Comparison of ENCODE assay signal across 8 cellular contexts in the genomic region with DNA sequence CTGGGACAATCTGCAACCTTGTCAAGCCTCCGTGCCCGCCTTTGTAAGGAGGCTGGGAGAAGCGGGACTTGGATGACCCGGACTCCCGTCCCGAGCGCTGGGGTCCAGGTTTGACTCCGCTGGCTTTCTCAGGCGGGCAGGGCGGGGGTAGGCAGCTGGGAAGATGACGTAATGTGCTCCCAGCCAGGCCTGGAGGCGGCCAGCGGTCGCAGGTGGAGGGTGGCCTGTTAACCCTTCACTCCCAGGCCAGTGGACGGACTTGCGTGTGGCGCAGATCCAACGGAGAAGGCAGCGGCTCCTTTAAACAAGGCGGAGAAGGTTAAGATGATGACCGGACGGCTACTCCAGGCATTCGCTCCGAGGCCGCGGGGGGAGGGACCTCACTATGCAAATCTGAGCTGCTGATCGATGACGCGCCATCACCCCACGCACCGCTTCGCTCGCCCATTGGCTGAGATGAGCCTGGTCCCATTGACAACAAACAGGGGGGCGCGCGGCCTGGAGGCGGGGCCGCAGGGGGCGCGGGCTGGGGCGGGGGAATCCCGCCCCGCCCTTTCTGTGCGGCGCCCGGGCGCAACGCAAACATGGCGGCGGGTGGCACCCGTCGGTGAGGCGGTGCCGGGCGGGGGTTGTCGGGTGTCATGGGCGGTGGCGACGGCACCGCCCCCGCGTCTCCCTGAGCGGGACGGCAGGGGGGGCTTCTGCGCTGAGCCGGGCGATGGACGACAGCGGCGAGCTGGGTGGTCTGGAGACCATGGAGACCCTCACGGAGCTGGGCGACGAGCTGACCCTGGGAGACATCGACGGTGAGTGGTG. TPM values are rescaled to one million over a fixed set of nuclear protein-coding genes. Genes with fewer than 3 reads are reported as not detected.
DNase-seq lines count a peak whose midpoint lies in the region; ATAC-seq, FAIRE-seq and TF ChIP-seq lines count a peak whose summit lies in the region.

A gene (plus strand): TSS at position 553 of the 816 bp plus-strand sequence. CDS start 166 bp downstream, at position 719.

- peak within 1 kb of the TSS; percentile 100 for H3K4ac ChIP-seq in trophoblast cell (ENCODE audit: low read depth, low read length)

- H4K91ac ChIP-seq in trophoblast cell (ENCODE audit: low read depth, low read length), result peak within 1 kb of the TSS; percentile 100

- in situ Hi-C loops in transverse colon (cut with MboI; ENCODE audit: low pct_ligation_motif_present in 1 of 4, low pct_unique_long_range_greater_than_20kb in 1 of 4, low sequenced_read_pairs in 3 of 4), result no loop called here

- H3K4me3 Mint-ChIP-seq in T-cell, result peak within 1 kb of the TSS; percentile 88 to 96 (median 93)

- WGBS in adipose tissue, 3 donors, result 0 to 1% (median 1%) methylated on average over 62 to 75 of the region's 75 CpGs
- WGBS in trophoblast cell (ENCODE audit: extremely low coverage, insufficient coverage, insufficient read length), result no CpG with 5 or more reads among the region's 75 CpGs
- 1% methylated on average over 56 of the region's 75 CpGs; no CpG with 5 or more reads in 1 of the 2 donors for WGBS in transverse colon (ENCODE audit: low coverage in 1 of 2), 2 donors

- CTCF ChIA-PET in T-cell (lab: Charles Lee), result interaction anchor here in 1 of 2 donors (0.6 to 1.8 kb wide), 12 partner anchors 10 to 114 kb away, joined by 3 to 8 read pairs (median 4); a partner anchor contains a TSS

- peak within 1 kb of the TSS; percentile 96 for H3K4me3 ChIP-seq in trophoblast cell (ENCODE audit: low read depth, low read length)
- peak within 1 kb of the TSS; percentile 64 to 97 (median 89) for H3K4me3 ChIP-seq in transverse colon

- H3K79me1 ChIP-seq in trophoblast cell (ENCODE audit: low read length), result peaks cover 17% of the 10 kb centered on the region

- H3K23ac ChIP-seq in trophoblast cell (ENCODE audit: low read length), result peak within 1 kb of the TSS; percentile 86

- H3K4me1 ChIP-seq in trophoblast cell (ENCODE audit: control insufficient read depth in 1 of 2, insufficient read depth in 2 of 2, low read length in 2 of 2), result peaks cover 15 to 20% of the 10 kb centered on the region in 2 experiments
- peaks cover 6 to 45% (median 20%) of the 10 kb centered on the region in 4 donors for H3K4me1 ChIP-seq in transverse colon

- peak within 1 kb of the TSS; percentile 100 for H2BK5ac ChIP-seq in trophoblast cell (ENCODE audit: low read depth, low read length, poor library complexity)

- peak within 1 kb of the TSS; percentile 79 for H3K4me2 ChIP-seq in trophoblast cell (ENCODE audit: low read length)

- intact Hi-C loops in cardiac septum (cut with DNase I), result no loop called here
- intact Hi-C loops in transverse colon (cut with DNase I; ENCODE audit: low total_unique reads), result no loop called here

- H2BK12ac ChIP-seq in trophoblast cell (ENCODE audit: low read length), result peak within 1 kb of the TSS; percentile 84

- peak; percentile 100 for FAIRE-seq in GM12891 (lab: Jason Lieb, UNC)

- TF ChIP-seq POLR2A in GM12891 (IDR thresholded peaks at IDR 0.05; ENCODE audit: low read depth, low read length) (peak; percentile 92), transverse colon (IDR thresholded peaks at IDR 0.05) (peak; percentile 86)

- peak within 1 kb of the TSS; percentile 92 for H2AK5ac ChIP-seq in trophoblast cell (ENCODE audit: low read length)

- H3K14ac ChIP-seq in trophoblast cell (ENCODE audit: low read length), result peak within 1 kb of the TSS; percentile 99

- peak within 1 kb of the TSS; percentile 99 for H3K9ac ChIP-seq in trophoblast cell (ENCODE audit: low read length)

- TF ChIP-seq EP300 in transverse colon (IDR thresholded peaks at IDR 0.05; ENCODE audit: low read depth), result peak; percentile 25

- POLR2A ChIA-PET in T-cell (lab: Charles Lee), result interaction anchor here (0.5 to 1.3 kb wide), 14 partner anchors 9 to 384 kb away, joined by 3 to 19 read pairs (median 5); a partner anchor contains a TSS

- H4K12ac ChIP-seq in trophoblast cell (ENCODE audit: low read depth, low read length), result peak within 1 kb of the TSS; percentile 86

- H3K27ac Mint-ChIP-seq in T-cell, result peak within 1 kb of the TSS; percentile 99 to 100

- H4K8ac ChIP-seq in trophoblast cell (ENCODE audit: low read depth, low read length), result peak within 1 kb of the TSS; percentile 97

- peak within 1 kb of the TSS; percentile 88 for H2AFZ ChIP-seq in trophoblast cell (ENCODE audit: insufficient read depth, low read length, poor library complexity)

- H3K79me2 ChIP-seq in trophoblast cell (ENCODE audit: control insufficient read depth, insufficient read depth, low read length, poor library complexity), result peaks cover 25% of the 10 kb centered on the region

- no peaks in the 10 kb centered on the region for H3K27me3 Mint-ChIP-seq in T-cell

- no peaks in the 10 kb centered on the region for H3K9me3 Mint-ChIP-seq in T-cell

- H3K36me3 ChIP-seq in trophoblast cell (ENCODE audit: control insufficient read depth in 1 of 2, insufficient read depth in 2 of 2, low read length in 2 of 2) (peaks cover 6 to 15% of the 10 kb centered on the region in 2 experiments), transverse colon (no peaks in the 10 kb centered on the region)

- peak within 1 kb of the TSS; percentile 100 for H2BK120ac ChIP-seq in trophoblast cell (ENCODE audit: insufficient read depth, low read length, poor library complexity)

- H3K27ac ChIP-seq in adipose tissue (ENCODE audit: low read depth, low read length) (peak within 1 kb of the TSS; percentile 46), trophoblast cell (ENCODE audit: low read depth, low read length) (peak within 1 kb of the TSS; percentile 97), transverse colon (peak within 1 kb of the TSS; percentile 92 to 99 (median 97))

- ATAC-seq in HG02840 (IDR thresholded peaks at IDR 0.05; ENCODE audit: low FRiP score, unreplicated experiment) (peak; percentile 90), T-cell (replicated peaks in 1 of 4) (peak; percentile 93 to 94 (median 94))

- H3K4me1 Mint-ChIP-seq in T-cell, result peaks cover 21 to 41% (median 37%) of the 10 kb centered on the region in 3 donors

- H3K27me3 ChIP-seq in trophoblast cell (ENCODE audit: insufficient read depth, low read length), result no peaks in the 10 kb centered on the region
- no peaks in the 10 kb centered on the region for H3K27me3 ChIP-seq in transverse colon

- H3K9me3 ChIP-seq in trophoblast cell (ENCODE audit: insufficient read depth, low read depth, low read length), result no peaks in the 10 kb centered on the region
- no peaks in the 10 kb centered on the region for H3K9me3 ChIP-seq in transverse colon

- TF ChIP-seq CTCF in transverse colon (IDR thresholded peaks at IDR 0.05), result peak in 2 of 5 experiments; percentile 5 to 15

- peak within 1 kb of the TSS; percentile 99 for H3K18ac ChIP-seq in trophoblast cell (ENCODE audit: low read length)

- DNase-seq in GM12891 (ENCODE audit: insufficient read length, low spot score) (peak; percentile 96), NCI-H1436 treated with DMSO at 0.1 percent for 48 hours (lab: John Stamatoyannopoulos, UW) (peak; percentile 97), T-cell (peak; percentile 94 to 100 (median 99)), cardiac septum (ENCODE audit: low spot score) (peak; percentile 100), trophoblast cell (peak; percentile 99), transverse colon (peak; percentile 100)

- peaks cover 14% of the 10 kb centered on the region for H3K36me3 Mint-ChIP-seq in T-cell

TF ChIP-seq in GM12891, 5 proteins besides CTCF, POLR2A, EP300 and RAD21:
- peak; percentile 91 for TF ChIP-seq POLR2AphosphoS5 (IDR thresholded peaks at IDR 0.05; ENCODE audit: low read depth, low read length)
- peak; percentile 52 for TF ChIP-seq PAX5 (IDR thresholded peaks at IDR 0.05; ENCODE audit: insufficient read depth, low read length, severe bottlenecking)
- no peak for TF ChIP-seq SPI1 (IDR thresholded peaks at IDR 0.05; ENCODE audit: low read depth, low read length)
- TF ChIP-seq TAF1 (IDR thresholded peaks at IDR 0.05; ENCODE audit: low read depth, low read length), result peak; percentile 70
- TF ChIP-seq POU2F2 (IDR thresholded peaks at IDR 0.05; ENCODE audit: low read depth, low read length), result peak; percentile 98
TF ChIP-seq in GM12891: peak in this region for 4.

RNA-seq across cellular contexts. Expression of the gene that starts here (rescaled TPM):
- polyA plus RNA-seq in GM12891 (2012; ENCODE audit: low read depth, missing spikeins), result 92.2 TPM
- total RNA-seq in T-cell (100 to 1,000 TPM in 3 of 5 donors, 10 to 100 TPM in 2; 71.9 to 128 (median 112) TPM), cardiac septum (105 TPM), transverse colon (100 to 1,000 TPM; 156 to 252 (median 166) TPM)
- polyA plus RNA-seq in adipose tissue, result 10 to 100 TPM; 20.8 to 40.6 (median 35.8) TPM
- polyA plus RNA-seq in trophoblast cell (2013), result 97.8 and 99.1 TPM in 2 replicates

Comparison
In these comparisons a context has a peak if more than half of its experiments do, and no peak if none do; other contexts are left out.
1. Peak in every context shown above with its lines: DNase-seq, ATAC-seq, H3K4me3 ChIP-seq and H3K27ac ChIP-seq.
2. H3K27ac ChIP-seq: peak in every context shown above with its lines; median percentile 97 in trophoblast cell; 97 in transverse colon; 46 in adipose tissue.